Comparison of ENCODE assay signal across 15 cellular contexts in the genomic region with DNA sequence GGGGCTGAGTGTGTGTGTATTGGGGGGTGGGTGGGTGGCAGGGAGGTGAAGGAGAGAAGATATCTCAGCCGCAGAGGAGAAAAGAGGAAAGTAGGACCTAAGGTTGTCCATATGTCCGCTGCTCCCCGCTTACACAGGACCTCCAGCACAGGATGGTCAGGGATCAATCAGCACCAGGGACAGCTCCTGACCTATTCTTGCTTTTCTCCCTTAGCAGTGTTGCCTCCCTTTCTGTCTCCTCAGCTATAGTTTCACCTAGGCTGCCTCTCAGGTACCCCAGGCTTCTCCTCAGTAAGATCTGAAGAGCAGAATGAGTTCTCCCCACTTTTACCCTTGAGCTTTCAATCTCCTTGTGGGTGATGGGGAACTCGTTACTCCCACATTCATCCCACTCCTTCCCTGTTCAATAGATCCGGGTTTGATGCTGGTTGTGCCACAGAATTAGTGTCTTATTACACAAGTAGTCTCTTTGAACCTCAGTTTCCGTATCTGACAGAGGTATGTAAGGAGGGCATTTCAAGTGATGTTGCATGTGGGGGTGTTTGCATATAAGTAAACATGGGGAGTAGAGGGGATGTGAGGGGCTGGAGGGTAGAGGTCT. TPM values are rescaled to one million over a fixed set of nuclear protein-coding genes. Genes with fewer than 3 reads are reported as not detected.
A peak's percentile ranks its signal among the peaks of the same experiment; 100 is the strongest.
DNase-seq lines count a peak whose midpoint lies in the region; ATAC-seq, FAIRE-seq and TF ChIP-seq lines count a peak whose summit lies in the region.
"Had no signal": no experiment of that assay in that cellular context is flagged by ENCODE, and none has a peak within 500 bp of the region (broad histone marks: within the 10 kb centered on the region; RNA-seq: fewer than 3 reads in every experiment).

No MANE protein-coding gene starts in this region.

- CTCF ChIA-PET in naive thymus-derived CD4-positive, alpha-beta T cell (lab: Charles Lee), result no interaction called here

- peaks cover 15% of the 10 kb centered on the region for H3K4me1 ChIP-seq in Karpas-422 (ENCODE audit: low read length)
- H3K4me1 ChIP-seq in astrocyte (ENCODE audit: insufficient read depth, low read length), result peaks cover 6% of the 10 kb centered on the region
- peaks cover 9 to 15% of the 10 kb centered on the region in 2 donors for H3K4me1 ChIP-seq in naive thymus-derived CD4-positive, alpha-beta T cell (ENCODE audit: control insufficient read depth in 2 of 2, insufficient read depth in 2 of 2, low read length in 2 of 2)

- no peaks in the 10 kb centered on the region for H3K9me2 ChIP-seq in Karpas-422 (replicated peaks; ENCODE audit: insufficient read depth, low read length)

- no peaks in the 10 kb centered on the region for H3K27me3 ChIP-seq in Karpas-422 (ENCODE audit: low read length)
- H3K27me3 ChIP-seq in astrocyte (ENCODE audit: insufficient read depth, low read length), result no peaks in the 10 kb centered on the region
- H3K27me3 ChIP-seq in naive thymus-derived CD4-positive, alpha-beta T cell (ENCODE audit: control insufficient read depth in 2 of 2, insufficient read depth in 2 of 2, low read length in 2 of 2), result no peaks in the 10 kb centered on the region

- intact Hi-C loops in naive thymus-derived CD4-positive, alpha-beta T cell (cut with micrococcal nuclease), result loop anchor here in 1 of 2 donors (1.0 kb wide), 1 partner anchor 205 kb away; no protein-coding TSS in a partner anchor

- POLR2A ChIA-PET in naive thymus-derived CD4-positive, alpha-beta T cell (lab: Charles Lee), result no interaction called here

- H3K79me2 ChIP-seq in Karpas-422 (ENCODE audit: low read length) (peaks cover 20% of the 10 kb centered on the region), astrocyte (ENCODE audit: insufficient read depth, low read length) (peaks cover 17% of the 10 kb centered on the region)

- TF ChIP-seq CTCF in astrocyte (IDR thresholded peaks at IDR 0.05; ENCODE audit: insufficient read depth, low read depth, low read length), result no peak

- H3K4me1 Mint-ChIP-seq in astrocyte (ENCODE audit: low read depth, unreplicated experiment), result peaks cover 6% of the 10 kb centered on the region
- H3K4me1 Mint-ChIP-seq in naive thymus-derived CD4-positive, alpha-beta T cell, result peaks cover 15 to 31% (median 24%) of the 10 kb centered on the region in 7 donors

- H3K27me3 Mint-ChIP-seq in astrocyte (ENCODE audit: low read depth, unreplicated experiment), result no peaks in the 10 kb centered on the region
- no peaks in the 10 kb centered on the region for H3K27me3 Mint-ChIP-seq in naive thymus-derived CD4-positive, alpha-beta T cell

- H3K9ac ChIP-seq in Karpas-422 (ENCODE audit: low read length), result no peak overlapping the region
- no peak overlapping the region for H3K9ac ChIP-seq in astrocyte (ENCODE audit: low read length)

- no peak for ATAC-seq in naive thymus-derived CD4-positive, alpha-beta T cell
- ATAC-seq: HCT116 had no signal

- H3K9me3 ChIP-seq in Karpas-422 (ENCODE audit: low read length) (no peaks in the 10 kb centered on the region), astrocyte (ENCODE audit: insufficient read depth, low read depth, low read length) (no peaks in the 10 kb centered on the region)
- no peaks in the 10 kb centered on the region for H3K9me3 ChIP-seq in naive thymus-derived CD4-positive, alpha-beta T cell (ENCODE audit: control insufficient read depth in 2 of 3, low read length in 3 of 3)

- H3K4me2 ChIP-seq in Karpas-422 (ENCODE audit: low read depth, low read length, poor library complexity, severe bottlenecking) (no peak overlapping the region), astrocyte (ENCODE audit: low read length) (no peak overlapping the region)

- no peak overlapping the region for H3K4me3 ChIP-seq in Karpas-422 (ENCODE audit: low read length)
- H3K4me3 ChIP-seq in astrocyte (ENCODE audit: insufficient read depth, low read depth, low read length), result no peak overlapping the region
- no peak overlapping the region for H3K4me3 ChIP-seq in naive thymus-derived CD4-positive, alpha-beta T cell (ENCODE audit: low read length)

- H3K36me3 ChIP-seq in Karpas-422 (ENCODE audit: insufficient read depth, low read length) (peaks cover 15% of the 10 kb centered on the region; the same call in 1 of the 2 replicates), astrocyte (ENCODE audit: insufficient read depth, low read length) (peaks cover 2% of the 10 kb centered on the region)
- peaks cover 0 to 15% (median 0%) of the 10 kb centered on the region in 3 experiments for H3K36me3 ChIP-seq in naive thymus-derived CD4-positive, alpha-beta T cell (ENCODE audit: control insufficient read depth in 2 of 3, insufficient read depth in 3 of 3, low read length in 3 of 3)

- H3K4me3 Mint-ChIP-seq in astrocyte (ENCODE audit: unreplicated experiment), result peak overlapping the region; percentile 4
- no peak overlapping the region for H3K4me3 Mint-ChIP-seq in naive thymus-derived CD4-positive, alpha-beta T cell

- H4K20me1 ChIP-seq in Karpas-422 (ENCODE audit: insufficient read depth, low read depth, low read length), result 0 out of 2 replicates have a peak, but pooled peaks cover 6% of the 10 kb centered on the region
- peaks cover 17% of the 10 kb centered on the region for H4K20me1 ChIP-seq in astrocyte (ENCODE audit: insufficient read depth, low read length)

- DNase-seq in NK-92 treated with Interleukin-12 subunit alpha and Interleukin-12 subunit beta, amount 100 ng/mL, for 24 hours (lab: John Stamatoyannopoulos, UW), result peak; percentile 17
- DNase-seq in NK-92 (lab: John Stamatoyannopoulos, UW; ENCODE audit: unreplicated experiment), result no peak
- peak; percentile 72 for DNase-seq in Karpas-422
- DNase-seq in astrocyte (ENCODE audit: low read depth), result no peak
- DNase-seq in lung microvascular endothelial cell (ENCODE audit: low read depth in 2 of 2), result peak; percentile 45 to 50
- no peak for DNase-seq in NCI-H1417 (lab: John Stamatoyannopoulos, UW)
- no peak for DNase-seq in activated CD4-positive, CD25-positive, alpha-beta regulatory T cell (lab: John Stamatoyannopoulos, UW)
- DNase-seq in naive thymus-derived CD4-positive, alpha-beta T cell, result no peak
- DNase-seq: GF-D8, MV-4-11, NCI-H82 had no signal

- H3K27ac Mint-ChIP-seq in astrocyte (ENCODE audit: unreplicated experiment), result no peak overlapping the region
- peak overlapping the region in 1 of 9 donors; percentile 26 for H3K27ac Mint-ChIP-seq in naive thymus-derived CD4-positive, alpha-beta T cell
- H3K27ac Mint-ChIP-seq: T-helper 2 cell treated with Interferon-gamma antibody and Interleukin-4, amounts not matched to agents 5 μg/mL and 100 μg/mL, for 36 hours had no signal

- H3K36me3 Mint-ChIP-seq in astrocyte (ENCODE audit: low read depth, unreplicated experiment), result peaks cover 14% of the 10 kb centered on the region
- H3K36me3 Mint-ChIP-seq in naive thymus-derived CD4-positive, alpha-beta T cell, result peaks cover 0 to 4% (median 0%) of the 10 kb centered on the region in 5 donors

- no peak for FAIRE-seq in astrocyte (lab: Jason Lieb, UNC)
- FAIRE-seq: colon had no signal

- H3K27ac ChIP-seq in Karpas-422 (ENCODE audit: low read length) (no peak overlapping the region), astrocyte (ENCODE audit: low read depth, low read length) (no peak overlapping the region)
- no peak overlapping the region for H3K27ac ChIP-seq in naive thymus-derived CD4-positive, alpha-beta T cell (ENCODE audit: low read depth, low read length)

- H3K9me3 Mint-ChIP-seq in astrocyte (ENCODE audit: unreplicated experiment), result no peaks in the 10 kb centered on the region
- no peaks in the 10 kb centered on the region for H3K9me3 Mint-ChIP-seq in naive thymus-derived CD4-positive, alpha-beta T cell
- H3K9me3 Mint-ChIP-seq: activated T-helper 1 cell treated with anti-CD3 and anti-CD28 coated beads, Interleukin-12 subunit alpha, Interleukin-12 subunit beta, Interleukin-2, Interleukin-4 antibody, amounts not matched to agents 30 ng/mL and 10 ng/mL and 1 ng/mL, durations not matched to agents 14 hours and 24 hours and 36 hours; T-helper 2 cell treated with Interferon-gamma antibody and Interleukin-4, amounts not matched to agents 5 μg/mL and 100 μg/mL, for 36 hours had no signal

- H2AFZ ChIP-seq in Karpas-422 (ENCODE audit: low read length), result no peak overlapping the region
- no peak overlapping the region for H2AFZ ChIP-seq in astrocyte (ENCODE audit: low read depth, low read length)

RNA-seq across cellular contexts. Expression of gene DPH2, which starts 1.4 kb away (rescaled TPM):
- total RNA-seq in Karpas-422 (2014; rRNA removed; shearing (Covaris generic); ENCODE audit: low replicate concordance), result 42.2 and 44.4 TPM in 2 replicates
- total RNA-seq in astrocyte (26.9 and 31.6 TPM in 2 replicates), lung microvascular endothelial cell (13.1 and 19.0 TPM in 2 replicates)
- total RNA-seq in naive thymus-derived CD4-positive, alpha-beta T cell, result 10 to 100 TPM; 21.3 to 40.1 (median 29.4) TPM
- polyA plus RNA-seq in naive thymus-derived CD4-positive, alpha-beta T cell, result 10 to 100 TPM; 29.4 to 40.9 TPM

RNA-seq across cellular contexts. Expression of gene ATP6V0B, which starts 6.3 kb away (rescaled TPM):
- total RNA-seq in Karpas-422 (2014; rRNA removed; shearing (Covaris generic); ENCODE audit: low replicate concordance), result 386 and 447 TPM in 2 replicates
- 175 and 202 TPM in 2 replicates for total RNA-seq in astrocyte
- 110 and 164 TPM in 2 replicates for total RNA-seq in lung microvascular endothelial cell
- 100 to 1,000 TPM in 2 of 5 experiments, 10 to 100 TPM in 3; 47.3 to 152 (median 69.3) TPM for total RNA-seq in naive thymus-derived CD4-positive, alpha-beta T cell
- polyA plus RNA-seq in naive thymus-derived CD4-positive, alpha-beta T cell, result 100 to 1,000 TPM; 147 to 166 TPM

RNA-seq across cellular contexts. Expression of gene B4GALT2, which starts 10.6 kb away (rescaled TPM):
- total RNA-seq in Karpas-422 (2014; rRNA removed; shearing (Covaris generic); ENCODE audit: low replicate concordance), result 42.9 and 68.7 TPM in 2 replicates
- total RNA-seq in astrocyte (56.6 and 56.9 TPM in 2 replicates), lung microvascular endothelial cell (40.1 and 41.9 TPM in 2 replicates)
- 10 to 100 TPM in 1 of 5 experiments, 1 to 10 TPM in 2, under 1 TPM in 2; 0.49 to 16.9 (median 1.6) TPM for total RNA-seq in naive thymus-derived CD4-positive, alpha-beta T cell
- polyA plus RNA-seq in naive thymus-derived CD4-positive, alpha-beta T cell, result not detected

RNA-seq across cellular contexts. Expression of gene IPO13, which starts 21.7 kb away (rescaled TPM):
- 19.8 and 23.3 TPM in 2 replicates for total RNA-seq in Karpas-422 (2014; rRNA removed; shearing (Covaris generic); ENCODE audit: low replicate concordance)
- total RNA-seq in astrocyte, result 31.0 and 36.1 TPM in 2 replicates
- total RNA-seq in lung microvascular endothelial cell, result 5.4 and 8.5 TPM in 2 replicates
- total RNA-seq in naive thymus-derived CD4-positive, alpha-beta T cell, result 10 to 100 TPM; 10.1 to 32.3 (median 17.0) TPM
- polyA plus RNA-seq in naive thymus-derived CD4-positive, alpha-beta T cell, result 10 to 100 TPM; 13.0 to 15.2 TPM

RNA-seq across cellular contexts. Expression of gene CCDC24, which starts 23.0 kb away (rescaled TPM):
- 28.1 and 34.7 TPM in 2 replicates for total RNA-seq in Karpas-422 (2014; rRNA removed; shearing (Covaris generic); ENCODE audit: low replicate concordance)
- total RNA-seq in astrocyte (4.2 and 4.3 TPM in 2 replicates), lung microvascular endothelial cell (0.65 and 0.79 TPM in 2 replicates)
- total RNA-seq in naive thymus-derived CD4-positive, alpha-beta T cell, result 1 to 10 TPM in 4 of 5 experiments, under 1 TPM in 1; 0.40 to 2.9 (median 1.6) TPM
- polyA plus RNA-seq in naive thymus-derived CD4-positive, alpha-beta T cell, result under 1 TPM in 1 of 2 donors, not detected in 1; 0.41 TPM

Comparison
In these comparisons a context has a peak if more than half of its experiments do, and no peak if none do; other contexts are left out.
1. DNase-seq: peak in NK-92 treated with Interleukin-12 subunit alpha and Interleukin-12 subunit beta, amount 100 ng/mL, for 24 hours (single experiment), Karpas-422 (single experiment) and lung microvascular endothelial cell (2 of 2); none in NK-92 (single experiment), astrocyte (single experiment), NCI-H1417 (0 of 3), activated CD4-positive, CD25-positive, alpha-beta regulatory T cell (0 of 4) and naive thymus-derived CD4-positive, alpha-beta T cell (0 of 9).